8 cellular contexts compared by ENCODE assay signal in the genomic region with DNA sequence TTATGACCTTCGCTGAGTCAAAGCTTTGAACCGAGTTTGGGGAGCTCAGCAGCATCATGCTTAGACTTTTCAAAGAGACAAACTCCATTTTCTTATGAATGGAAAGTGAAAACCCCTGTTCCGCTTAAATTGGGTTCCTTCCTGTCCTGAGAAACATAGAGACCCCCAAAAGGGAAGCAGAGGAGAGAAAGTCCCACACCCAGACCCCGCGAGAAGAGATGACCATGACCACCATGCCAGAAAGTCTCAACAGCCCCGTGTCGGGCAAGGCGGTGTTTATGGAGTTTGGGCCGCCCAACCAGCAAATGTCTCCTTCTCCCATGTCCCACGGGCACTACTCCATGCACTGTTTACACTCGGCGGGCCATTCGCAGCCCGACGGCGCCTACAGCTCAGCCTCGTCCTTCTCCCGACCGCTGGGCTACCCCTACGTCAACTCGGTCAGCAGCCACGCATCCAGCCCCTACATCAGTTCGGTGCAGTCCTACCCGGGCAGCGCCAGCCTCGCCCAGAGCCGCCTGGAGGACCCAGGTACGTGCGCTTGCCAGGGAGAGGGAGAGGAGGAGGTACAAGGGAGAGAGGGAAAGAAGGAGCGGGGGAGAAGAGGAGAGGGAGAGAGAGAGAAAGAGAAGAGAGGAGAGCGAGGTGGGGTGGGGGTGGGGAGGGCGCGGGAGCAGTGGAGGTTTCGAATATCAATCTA. TPM values are rescaled to one million over a fixed set of nuclear protein-coding genes. Genes with fewer than 3 reads are reported as not detected.
DNase-seq lines count a peak whose midpoint lies in the region; ATAC-seq and TF ChIP-seq lines count a peak whose summit lies in the region.

A gene (plus strand): TSS at position 48 of the 700 bp plus-strand sequence. CDS start 171 bp downstream, at position 219.

- peaks cover 0 to 20% (median 6%) of the 10 kb centered on the region in 7 donors for H3K9me3 Mint-ChIP-seq in CD4-positive, CD25-positive, alpha-beta regulatory T cell

- no peaks in the 10 kb centered on the region for H3K36me3 Mint-ChIP-seq in CD4-positive, CD25-positive, alpha-beta regulatory T cell

- H3K4me3 ChIP-seq in CD4-positive, CD25-positive, alpha-beta regulatory T cell (ENCODE audit: low read depth, low read length), result peak within 1 kb of the TSS; percentile 68
- H3K4me3 ChIP-seq in MG63, result peak within 1 kb of the TSS; percentile 72
- H3K4me3 ChIP-seq in brain microvascular endothelial cell (ENCODE audit: low read depth, low read length), result peak within 1 kb of the TSS; percentile 57
- H3K4me3 ChIP-seq in mucosa of stomach (ENCODE audit: low read length), result peak within 1 kb of the TSS; percentile 26

- peaks cover 99% of the 10 kb centered on the region for H3K27me3 Mint-ChIP-seq in CD4-positive, CD25-positive, alpha-beta regulatory T cell

- peaks cover 0 to 18% of the 10 kb centered on the region in 2 experiments for H3K9me3 ChIP-seq in CD4-positive, CD25-positive, alpha-beta regulatory T cell (ENCODE audit: control insufficient read depth in 2 of 2, low read length in 2 of 2)
- H3K9me3 ChIP-seq in MG63, result no peaks in the 10 kb centered on the region
- no peaks in the 10 kb centered on the region for H3K9me3 ChIP-seq in mucosa of stomach (ENCODE audit: control insufficient read depth, low read length)

- no peaks in the 10 kb centered on the region for H3K36me3 ChIP-seq in CD4-positive, CD25-positive, alpha-beta regulatory T cell (ENCODE audit: control insufficient read depth, insufficient read depth, low read length)
- H3K36me3 ChIP-seq in MG63 (peaks cover 18% of the 10 kb centered on the region), brain microvascular endothelial cell (replicated peaks) (no peaks in the 10 kb centered on the region), mucosa of stomach (ENCODE audit: control insufficient read depth, insufficient read depth, low read length) (no peaks in the 10 kb centered on the region)

- TF ChIP-seq CTCF in brain microvascular endothelial cell (IDR thresholded peaks at IDR 0.05; ENCODE audit: low read depth, low read length, missing control alignments), result no peak

- H3K4me3 Mint-ChIP-seq in CD4-positive, CD25-positive, alpha-beta regulatory T cell, result peak within 1 kb of the TSS; percentile 81 to 97 (median 90)

- no peak for ATAC-seq in CD4-positive, CD25-positive, alpha-beta regulatory T cell (ENCODE audit: low read depth in 2 of 2)
- ATAC-seq in GM19463 (IDR thresholded peaks at IDR 0.05; ENCODE audit: unreplicated experiment), result peak; percentile 6
- ATAC-seq in HG03378 (IDR thresholded peaks at IDR 0.05; ENCODE audit: unreplicated experiment), result no peak

- DNase-seq in CD4-positive, CD25-positive, alpha-beta regulatory T cell, result no peak
- DNase-seq in MG63 (peak; percentile 66), brain microvascular endothelial cell (no peak), NOMO-1 treated with DMSO at 0.1 percent for 48 hours (lab: John Stamatoyannopoulos, UW; ENCODE audit: unreplicated experiment) (no peak), NCI-H446 (lab: John Stamatoyannopoulos, UW) (no peak)

- peak within 1 kb of the TSS in 1 of 3 donors; percentile 39 for H3K27ac Mint-ChIP-seq in CD4-positive, CD25-positive, alpha-beta regulatory T cell

- in situ Hi-C loops in brain microvascular endothelial cell (cut with HindIII; ENCODE audit: low pct_ligation_motif_present, low sequenced_read_pairs), result no loop called here

- H3K9ac ChIP-seq in mucosa of stomach (ENCODE audit: low read length), result no peak within 1 kb of the TSS

- H3K4me1 Mint-ChIP-seq in CD4-positive, CD25-positive, alpha-beta regulatory T cell, result peaks cover 25 to 78% (median 51%) of the 10 kb centered on the region in 4 donors

- peaks cover 71% of the 10 kb centered on the region for H3K27me3 ChIP-seq in CD4-positive, CD25-positive, alpha-beta regulatory T cell (ENCODE audit: control insufficient read depth, insufficient read depth, low read length)
- H3K27me3 ChIP-seq in MG63 (no peaks in the 10 kb centered on the region), brain microvascular endothelial cell (replicated peaks) (peaks cover 88% of the 10 kb centered on the region), mucosa of stomach (ENCODE audit: control insufficient read depth, insufficient read depth, low read length) (peaks cover 100% of the 10 kb centered on the region)

- H3K27ac ChIP-seq in CD4-positive, CD25-positive, alpha-beta regulatory T cell (ENCODE audit: insufficient read depth, low read length, poor library complexity, severe bottlenecking), result no peak within 1 kb of the TSS
- no peak within 1 kb of the TSS for H3K27ac ChIP-seq in brain microvascular endothelial cell

- peaks cover 61% of the 10 kb centered on the region for H3K4me1 ChIP-seq in CD4-positive, CD25-positive, alpha-beta regulatory T cell (ENCODE audit: control insufficient read depth, insufficient read depth, low read length, poor library complexity, severe bottlenecking)
- peaks cover 60% of the 10 kb centered on the region for H3K4me1 ChIP-seq in mucosa of stomach (ENCODE audit: control insufficient read depth, insufficient read depth, low read length)

RNA-seq across cellular contexts. Expression of the gene that starts here (rescaled TPM):
- total RNA-seq in CD4-positive, CD25-positive, alpha-beta regulatory T cell, result not detected
- polyA plus RNA-seq in CD4-positive, CD25-positive, alpha-beta regulatory T cell, result not detected
- 5.7 and 8.2 TPM in 2 replicates for total RNA-seq in MG63 (2014; rRNA removed; shearing (Covaris generic); ENCODE audit: low replicate concordance)
